ENCODE assay signal across 38 cellular contexts in genomic region chr4:8618961-8619720, GRCh38. TPM values are rescaled to one million over a fixed set of nuclear protein-coding genes. Genes with fewer than 3 reads are reported as not detected.
"Had no signal": no experiment of that assay in that cellular context is flagged by ENCODE, and none has a peak within 500 bp of the region (broad histone marks: within the 10 kb centered on the region; RNA-seq: fewer than 3 reads in every experiment).

No MANE protein-coding gene starts in this region.

- H3K4me1 Mint-ChIP-seq: activated B cell treated with CpG ODN at 0.5 μM for 24 hours; activated CD4-positive, alpha-beta memory T cell treated with anti-CD3 and anti-CD28 coated beads, Interleukin-2, amount 10 ng/mL, durations not matched to agents 7 days and 5 days; activated CD8-positive, alpha-beta memory T cell treated with anti-CD3 and anti-CD28 coated beads, Interleukin-2, amount 10 ng/mL, durations not matched to agents 7 days and 5 days; activated naive CD4-positive, alpha-beta T cell treated with anti-CD3 and anti-CD28 coated beads, Interleukin-2, amount 10 ng/mL, durations not matched to agents 7 days and 5 days; activated naive CD8-positive, alpha-beta T cell treated with anti-CD3 and anti-CD28 coated beads, Interleukin-2, amount 50 U/mL, for 24 hours; brain had no signal

- H3K4me3 ChIP-seq: MG63, Peyer's patch, SJSA1 had no signal

- FAIRE-seq: bronchial epithelial cell had no signal

- H3K27me3 Mint-ChIP-seq: activated B cell treated with CpG ODN at 0.5 μM for 24 hours; activated CD4-positive, alpha-beta memory T cell treated with anti-CD3 and anti-CD28 coated beads, Interleukin-2, amount 10 ng/mL, durations not matched to agents 7 days and 5 days; activated CD8-positive, alpha-beta memory T cell treated with anti-CD3 and anti-CD28 coated beads, Interleukin-2, amount 10 ng/mL, durations not matched to agents 7 days and 5 days; activated naive CD4-positive, alpha-beta T cell treated with anti-CD3 and anti-CD28 coated beads, Interleukin-2, amount 10 ng/mL, durations not matched to agents 7 days and 5 days; activated naive CD8-positive, alpha-beta T cell; activated naive CD8-positive, alpha-beta T cell treated with anti-CD3 and anti-CD28 coated beads, Interleukin-2, amount 50 U/mL, for 24 hours had no signal

- H3K9me3 ChIP-seq: MG63, Peyer's patch, SJSA1 had no signal

- H3K36me3 Mint-ChIP-seq: activated CD8-positive, alpha-beta memory T cell treated with anti-CD3 and anti-CD28 coated beads, Interleukin-2, amount 10 ng/mL, durations not matched to agents 7 days and 5 days; activated naive CD4-positive, alpha-beta T cell treated with anti-CD3 and anti-CD28 coated beads, Interleukin-2, amount 10 ng/mL, durations not matched to agents 7 days and 5 days; activated naive CD8-positive, alpha-beta T cell; brain had no signal

- H3K36me3 ChIP-seq: MG63, Peyer's patch had no signal

- H3K9me3 Mint-ChIP-seq: activated B cell treated with CpG ODN at 0.5 μM for 24 hours; activated CD4-positive, alpha-beta memory T cell treated with anti-CD3 and anti-CD28 coated beads, Interleukin-2, amount 10 ng/mL, durations not matched to agents 7 days and 5 days; activated naive CD4-positive, alpha-beta T cell treated with anti-CD3 and anti-CD28 coated beads, Interleukin-2, amount 10 ng/mL, durations not matched to agents 7 days and 5 days; activated naive CD8-positive, alpha-beta T cell treated with anti-CD3 and anti-CD28 coated beads, Interleukin-2, amount 50 U/mL, for 24 hours had no signal

- H3K27me3 ChIP-seq: MG63, Peyer's patch, SJSA1 had no signal

- H3K27ac ChIP-seq: Peyer's patch, RWPE1, SJSA1, VCaP had no signal

- ATAC-seq: activated CD8-positive, alpha-beta memory T cell treated with anti-CD3 and anti-CD28 coated beads, Interleukin-2, amount 10 ng/mL, durations not matched to agents 7 days and 5 days; activated naive CD8-positive, alpha-beta T cell treated with anti-CD3 and anti-CD28 coated beads, Interleukin-2, amount 50 U/mL, for 24 hours; PC-3 had no signal

- H3K4me3 Mint-ChIP-seq: activated B cell treated with CpG ODN at 0.5 μM for 24 hours; activated CD4-positive, alpha-beta memory T cell treated with anti-CD3 and anti-CD28 coated beads, Interleukin-2, amount 10 ng/mL, durations not matched to agents 7 days and 5 days; activated CD8-positive, alpha-beta memory T cell treated with anti-CD3 and anti-CD28 coated beads, Interleukin-2, amount 10 ng/mL, durations not matched to agents 7 days and 5 days; activated naive CD4-positive, alpha-beta T cell treated with anti-CD3 and anti-CD28 coated beads, Interleukin-2, amount 10 ng/mL, durations not matched to agents 7 days and 5 days; activated naive CD8-positive, alpha-beta T cell; activated naive CD8-positive, alpha-beta T cell treated with anti-CD3 and anti-CD28 coated beads, Interleukin-2, amount 50 U/mL, for 24 hours; brain had no signal

- DNase-seq: activated B cell treated with CpG ODN at 0.5 μM for 24 hours; activated CD4-positive, alpha-beta memory T cell treated with anti-CD3 and anti-CD28 coated beads, Interleukin-2, amount 10 ng/mL, durations not matched to agents 7 days and 5 days; activated CD4-positive, alpha-beta T cell treated with anti-CD3 and anti-CD28 coated beads for 4 hours; activated CD4-positive, alpha-beta T cell treated with anti-CD3 and anti-CD28 coated beads, Interleukin-2, amount 50 U/mL, for 1 hour; activated CD4-positive, CD25-positive, alpha-beta regulatory T cell treated with anti-CD3 and anti-CD28 coated beads, Interleukin-2, amount 50 U/mL, for 72 hours; activated CD8-positive, alpha-beta memory T cell treated with anti-CD3 and anti-CD28 coated beads for 24 hours; activated CD8-positive, alpha-beta memory T cell treated with anti-CD3 and anti-CD28 coated beads, Interleukin-2, amount 10 ng/mL, durations not matched to agents 7 days and 5 days; activated CD8-positive, alpha-beta memory T cell treated with anti-CD3 and anti-CD28 coated beads, Interleukin-2, amount 50 U/mL, for 48 hours; activated effector memory CD4-positive, alpha-beta T cell treated with Interleukin-2 at 50 U/mL for 16 hours; activated naive CD4-positive, alpha-beta T cell treated with anti-CD3 and anti-CD28 coated beads, Interleukin-2, amount 10 ng/mL, durations not matched to agents 7 days and 5 days; activated naive CD8-positive, alpha-beta T cell treated with anti-CD3 and anti-CD28 coated beads, Interleukin-2, amount 50 U/mL, for 24 hours; activated T-cell treated with anti-CD3 and anti-CD28 coated beads, Interleukin-2, amount 50 U/mL, for 48 hours; anterior cingulate cortex; Kasumi-1; KG1; MG63; NCI-H1048; NCI-H1105 treated with DMSO at 0.1 percent for 48 hours; NCI-H1436; NCI-H1694; NCI-H2029; NCI-H510A; NCI-H526; NCI-H748 treated with DMSO at 0.1 percent for 48 hours; NK-92 treated with Interleukin-12 subunit alpha and Interleukin-12 subunit beta, amount 100 ng/mL, for 24 hours; PC-3; Peyer's patch; SHP77 treated with DMSO at 0.1 percent for 48 hours; SW 1271; T-helper 1 cell; T-helper 2 cell; T-helper 9 cell had no signal

- H3K4me1 ChIP-seq: Peyer's patch, SJSA1 had no signal

- H3K27ac Mint-ChIP-seq: activated B cell treated with CpG ODN at 0.5 μM for 24 hours; activated CD4-positive, alpha-beta memory T cell treated with anti-CD3 and anti-CD28 coated beads, Interleukin-2, amount 10 ng/mL, durations not matched to agents 7 days and 5 days; activated CD8-positive, alpha-beta memory T cell treated with anti-CD3 and anti-CD28 coated beads, Interleukin-2, amount 10 ng/mL, durations not matched to agents 7 days and 5 days; activated naive CD4-positive, alpha-beta T cell treated with anti-CD3 and anti-CD28 coated beads, Interleukin-2, amount 10 ng/mL, durations not matched to agents 7 days and 5 days; activated naive CD8-positive, alpha-beta T cell; activated naive CD8-positive, alpha-beta T cell treated with anti-CD3 and anti-CD28 coated beads, Interleukin-2, amount 50 U/mL, for 24 hours; brain had no signal

RNA-seq across cellular contexts. Expression of gene CPZ, which starts 26.6 kb away (rescaled TPM):
- total RNA-seq: activated B cell treated with CpG ODN at 0.5 μM for 24 hours; activated CD8-positive, alpha-beta memory T cell treated with anti-CD3 and anti-CD28 coated beads, Interleukin-2, amount 10 ng/mL, durations not matched to agents 7 days and 5 days had no signal

RNA-seq across cellular contexts. Expression of gene GPR78, which starts 38.9 kb away (rescaled TPM):
- total RNA-seq: activated B cell treated with CpG ODN at 0.5 μM for 24 hours; activated CD8-positive, alpha-beta memory T cell treated with anti-CD3 and anti-CD28 coated beads, Interleukin-2, amount 10 ng/mL, durations not matched to agents 7 days and 5 days; Peyer's patch had no signal
